ENCODE assay signal across 8 cellular contexts in genomic region chr12:95003921-95004272, GRCh38. TPM values are rescaled to one million over a fixed set of nuclear protein-coding genes. Genes with fewer than 3 reads are reported as not detected.
A peak's percentile ranks its signal among the peaks of the same experiment; 100 is the strongest.
DNase-seq lines count a peak whose midpoint lies in the region; ATAC-seq, FAIRE-seq and TF ChIP-seq lines count a peak whose summit lies in the region.

No MANE protein-coding gene starts in this region.

- peaks cover 53% of the 10 kb centered on the region for H3K4me1 Mint-ChIP-seq in activated T-cell treated with anti-CD3 and anti-CD28 coated beads, Interleukin-2, amount 50 U/mL, for 24 hours (ENCODE audit: low read depth)
- peaks cover 45% of the 10 kb centered on the region for H3K4me1 Mint-ChIP-seq in activated naive CD8-positive, alpha-beta T cell (ENCODE audit: low read depth)

- H3K27ac ChIP-seq in keratinocyte (ENCODE audit: control insufficient read depth, insufficient read depth, low read length) (peak overlapping the region; percentile 95), thyroid gland (peak overlapping the region; percentile 48 to 79 (median 75))

- in situ Hi-C loops in ACHN (cut with HindIII; ENCODE audit: low pct_ligation_motif_present, low pct_unique_long_range_greater_than_20kb, low sequenced_read_pairs) = no loop called here

- H3K36me3 Mint-ChIP-seq in activated T-cell treated with anti-CD3 and anti-CD28 coated beads, Interleukin-2, amount 50 U/mL, for 24 hours (ENCODE audit: low read depth) = peaks cover 60% of the 10 kb centered on the region
- peaks cover 23% of the 10 kb centered on the region for H3K36me3 Mint-ChIP-seq in activated naive CD8-positive, alpha-beta T cell

- dilution Hi-C loops in keratinocyte (cut with MboI; ENCODE audit: extremely low pct_ligation_motif_present, low sequenced_read_pairs) = no loop called here

- no peaks in the 10 kb centered on the region for H4K20me1 ChIP-seq in keratinocyte (ENCODE audit: control insufficient read depth, extremely low read depth, insufficient read depth, low read length)

- no peak for TF ChIP-seq POLR2A in thyroid gland (IDR thresholded peaks at IDR 0.05)

- no peaks in the 10 kb centered on the region for H3K27me3 Mint-ChIP-seq in activated T-cell treated with anti-CD3 and anti-CD28 coated beads, Interleukin-2, amount 50 U/mL, for 24 hours
- no peaks in the 10 kb centered on the region for H3K27me3 Mint-ChIP-seq in activated naive CD8-positive, alpha-beta T cell

- peaks cover 19% of the 10 kb centered on the region for H3K9me3 Mint-ChIP-seq in activated T-cell treated with anti-CD3 and anti-CD28 coated beads, Interleukin-2, amount 50 U/mL, for 24 hours
- H3K9me3 Mint-ChIP-seq in activated naive CD8-positive, alpha-beta T cell (ENCODE audit: low read depth) = peaks cover 9% of the 10 kb centered on the region

- no peak for DNase-seq in activated T-cell treated with anti-CD3 and anti-CD28 coated beads, Interleukin-2, amount 50 U/mL, for 24 hours
- DNase-seq in activated T-cell treated with anti-CD3 and anti-CD28 coated beads for 4 hours (no peak), keratinocyte (ENCODE audit: low read depth, low spot score) (no peak), thyroid gland (no peak), omental fat pad (ENCODE audit: low spot score) (no peak), ACHN (no peak), NCI-H345 (lab: John Stamatoyannopoulos, UW) (no peak)

- FAIRE-seq in keratinocyte (lab: Jason Lieb, UNC) = no peak

- H3K9ac ChIP-seq in keratinocyte (ENCODE audit: control insufficient read depth, extremely low read depth, insufficient read depth, low read length) = peak overlapping the region; percentile 96

- intact Hi-C loops in thyroid gland (cut with DNase I) = no loop called here

- H3K27ac Mint-ChIP-seq in activated T-cell treated with anti-CD3 and anti-CD28 coated beads, Interleukin-2, amount 50 U/mL, for 24 hours = peak overlapping the region; percentile 96
- peak overlapping the region; percentile 92 for H3K27ac Mint-ChIP-seq in activated naive CD8-positive, alpha-beta T cell

- H3K9me3 ChIP-seq in keratinocyte (ENCODE audit: control insufficient read depth, low read depth, low read length) = no peaks in the 10 kb centered on the region
- H3K9me3 ChIP-seq in thyroid gland = no peaks in the 10 kb centered on the region

- H3K4me3 ChIP-seq in keratinocyte (ENCODE audit: control insufficient read depth in 2 of 3, extremely low read depth in 1 of 3, insufficient read depth in 2 of 3, low read depth in 1 of 3, low read length in 3 of 3) (peak overlapping the region; percentile 74 to 94 (median 79)), thyroid gland (replicated peaks in 1 of 3) (peak overlapping the region in 2 of 3 donors; percentile 16 to 66)

- H3K4me3 Mint-ChIP-seq in activated T-cell treated with anti-CD3 and anti-CD28 coated beads, Interleukin-2, amount 50 U/mL, for 24 hours = peak overlapping the region; percentile 97
- H3K4me3 Mint-ChIP-seq in activated naive CD8-positive, alpha-beta T cell = peak overlapping the region; percentile 97

- ATAC-seq in omental fat pad (ENCODE audit: low FRiP score) = no peak

- H3K4me1 ChIP-seq in keratinocyte (ENCODE audit: control insufficient read depth, extremely low read depth, insufficient read depth, low read length) = no peaks in the 10 kb centered on the region
- peaks cover 6 to 21% of the 10 kb centered on the region in 2 donors for H3K4me1 ChIP-seq in thyroid gland

- H3K27me3 ChIP-seq in keratinocyte (ENCODE audit: control insufficient read depth, extremely low read depth, insufficient read depth, low read length) (no peaks in the 10 kb centered on the region), thyroid gland (no peaks in the 10 kb centered on the region)

- H3K36me3 ChIP-seq in keratinocyte (ENCODE audit: control insufficient read depth in 2 of 2, extremely low read depth in 1 of 2, insufficient read depth in 2 of 2, low read length in 2 of 2) (peaks cover 0 to 2% of the 10 kb centered on the region in 2 experiments), thyroid gland (peaks cover 0 to 8% of the 10 kb centered on the region in 2 donors)

- no peaks in the 10 kb centered on the region for H3K9me1 ChIP-seq in keratinocyte (ENCODE audit: control insufficient read depth, extremely low read depth, insufficient read depth, low read length)

- WGBS in thyroid gland, 2 donors = 67 to 69% methylated on average over 15 of the region's 15 CpGs

- peaks cover 29% of the 10 kb centered on the region for H3K79me2 ChIP-seq in keratinocyte (ENCODE audit: control insufficient read depth, insufficient read depth, low read length)

- peak overlapping the region; percentile 87 for H3K4me2 ChIP-seq in keratinocyte (ENCODE audit: control insufficient read depth, extremely low read depth, insufficient read depth, low read depth, low read length)

- peak overlapping the region; percentile 85 for H2AFZ ChIP-seq in keratinocyte (ENCODE audit: control insufficient read depth, low read length)

- TF ChIP-seq CTCF in keratinocyte (optimal IDR thresholded peaks at IDR 0.05 in 1 of 3, IDR thresholded peaks at IDR 0.05 in 1 of 3, conservative IDR thresholded peaks at IDR 0.05 in 1 of 3; ENCODE audit: extremely low read depth in 1 of 3, insufficient read depth in 2 of 3, low read length in 3 of 3) = no peak
- TF ChIP-seq CTCF in thyroid gland (IDR thresholded peaks at IDR 0.05) = no peak
- no peak for TF ChIP-seq CTCF in omental fat pad (IDR thresholded peaks at IDR 0.05)

RNA-seq across cellular contexts. Expression of gene NDUFA12, which starts 0.4 kb away (rescaled TPM):
- 151 to 215 TPM (median 152 TPM) in 3 replicates for polyA plus RNA-seq in keratinocyte
- 140 TPM for polyA plus RNA-seq in keratinocyte (2011; ENCODE audit: low read depth)
- 160 and 281 TPM in 2 replicates for polyA plus RNA-seq in keratinocyte (2011; cell fraction: cytosol; rRNA removed)
- 89.2 and 116 TPM in 2 replicates for polyA plus RNA-seq in keratinocyte (2011; cell fraction: nucleus; rRNA removed)
- 166 and 187 TPM in 2 replicates for polyA plus RNA-seq in keratinocyte (2012; ENCODE audit: low replicate concordance)
- 17.7 to 79.7 TPM (median 45.5 TPM) in 3 replicates for polyA minus RNA-seq in keratinocyte
- 81.7 TPM for polyA minus RNA-seq in keratinocyte (2011; cell fraction: cytosol; rRNA and poly(A)+ RNA removed)
- 17.0 and 24.4 TPM in 2 replicates for polyA minus RNA-seq in keratinocyte (2011; cell fraction: nucleus; rRNA and poly(A)+ RNA removed)
- 100 to 1,000 TPM in 3 of 4 donors, 10 to 100 TPM in 1; 88.4 to 178 (median 136) TPM for total RNA-seq in thyroid gland
- 100 to 1,000 TPM in 1 of 4 donors, 10 to 100 TPM in 3; 60.0 to 109 (median 82.5) TPM for total RNA-seq in omental fat pad
